13 cellular contexts compared by ENCODE assay signal in the genomic region with DNA sequence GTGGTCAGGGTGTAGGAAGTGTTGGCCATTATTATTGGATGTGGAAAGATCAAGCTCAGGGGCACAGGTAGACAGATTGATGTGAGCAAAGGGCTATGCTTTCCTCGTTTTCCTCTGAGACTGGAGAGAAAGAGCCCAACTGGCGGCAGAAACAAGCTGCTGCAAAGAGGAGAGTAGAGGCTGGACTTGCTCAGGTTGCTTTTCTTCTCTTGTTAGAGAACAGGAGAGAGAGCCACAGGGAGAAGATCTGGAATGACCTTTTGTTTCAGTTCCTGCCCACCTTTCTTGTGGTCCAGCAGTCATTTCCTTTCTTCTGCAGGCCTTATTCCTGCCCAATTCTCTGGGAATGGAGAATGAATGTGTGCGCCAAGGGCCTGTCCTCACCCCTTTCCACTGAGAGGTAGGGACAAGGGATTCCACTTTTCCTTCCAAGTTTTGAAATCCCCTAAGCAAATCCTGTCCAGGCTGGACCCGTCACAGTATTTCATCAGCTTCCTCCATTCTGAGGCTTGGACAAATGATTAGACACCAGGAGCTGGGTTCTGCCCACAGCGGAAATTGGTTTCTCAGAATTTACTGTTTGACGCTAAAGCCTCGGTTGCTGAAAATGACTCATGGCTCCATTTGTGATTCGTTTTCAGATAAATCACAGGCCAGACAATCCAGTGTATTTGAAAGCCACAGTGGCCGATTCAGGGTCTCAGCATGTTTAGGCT. TPM values are rescaled to one million over a fixed set of nuclear protein-coding genes. Genes with fewer than 3 reads are reported as not detected.
A peak's percentile ranks its signal among the peaks of the same experiment; 100 is the strongest.
DNase-seq lines count a peak whose midpoint lies in the region; ATAC-seq and TF ChIP-seq lines count a peak whose summit lies in the region.
"Had no signal": no experiment of that assay in that cellular context is flagged by ENCODE, and none has a peak within 500 bp of the region (broad histone marks: within the 10 kb centered on the region; RNA-seq: fewer than 3 reads in every experiment).

No MANE protein-coding gene starts in this region.

- H3K4me3 Mint-ChIP-seq in activated CD4-positive, alpha-beta memory T cell treated with anti-CD3 and anti-CD28 coated beads, Interleukin-2, amount 10 ng/mL, durations not matched to agents 7 days and 5 days = peak overlapping the region; percentile 64

- peak overlapping the region; percentile 15 to 43 for H3K27ac ChIP-seq in esophagus (ENCODE audit: low read depth in 2 of 2, low read length in 1 of 2)
- no peak overlapping the region for H3K27ac ChIP-seq in testis
- H3K27ac ChIP-seq: BLaER1 had no signal

- DNase-seq in stimulated activated naive CD4-positive, alpha-beta T cell treated with Interleukin-2 at 50 U/mL for 16 hours (lab: John Stamatoyannopoulos, UW) = peak; percentile 55
- no peak for DNase-seq in stimulated activated naive CD4-positive, alpha-beta T cell (lab: John Stamatoyannopoulos, UW)
- DNase-seq in activated CD4-positive, alpha-beta memory T cell treated with anti-CD3 and anti-CD28 coated beads, Interleukin-2, amount 10 ng/mL, durations not matched to agents 7 days and 5 days = peak; percentile 83
- DNase-seq in testis = no peak
- DNase-seq in omental fat pad (ENCODE audit: low spot score) = no peak
- no peak for DNase-seq in HAP-1 (ENCODE audit: low spot score in 2 of 2)
- DNase-seq in HEK293T (ENCODE audit: extremely low spot score) = no peak
- DNase-seq: IMR-90, NCI-H446, posterior cingulate gyrus had no signal

- no peaks in the 10 kb centered on the region for H3K27me3 Mint-ChIP-seq in activated CD4-positive, alpha-beta memory T cell treated with anti-CD3 and anti-CD28 coated beads, Interleukin-2, amount 10 ng/mL, durations not matched to agents 7 days and 5 days

- TF ChIP-seq POLR2A in testis (IDR thresholded peaks at IDR 0.05) = no peak

- intact Hi-C loops in testis (cut with DNase I; ENCODE audit: low total_unique reads) = no loop called here

- peaks cover 15% of the 10 kb centered on the region for H3K9me3 Mint-ChIP-seq in activated CD4-positive, alpha-beta memory T cell treated with anti-CD3 and anti-CD28 coated beads, Interleukin-2, amount 10 ng/mL, durations not matched to agents 7 days and 5 days

- no peak for ATAC-seq in omental fat pad (ENCODE audit: low FRiP score)

- POLR2A ChIA-PET in activated CD4-positive, alpha-beta memory T cell treated with anti-CD3 and anti-CD28 coated beads, Interleukin-2, amount 10 ng/mL, durations not matched to agents 7 days and 5 days (lab: Charles Lee) = interaction anchor here (0.6 to 5.2 kb wide), 16 partner anchors 7 to 925 kb away, joined by 3 to 153 read pairs (median 4); partner anchors contain the start of genes CCDC191, NAA50, QTRT2 and TIGIT
- POLR2A ChIA-PET in HEK293T (lab: Yijun Ruan, JAX) = no interaction called here

- no peaks in the 10 kb centered on the region for H3K27me3 ChIP-seq in esophagus (ENCODE audit: control insufficient read depth in 1 of 2, insufficient read depth in 2 of 2, low read length in 2 of 2)
- H3K27me3 ChIP-seq in testis = no peaks in the 10 kb centered on the region
- no peaks in the 10 kb centered on the region for H3K27me3 ChIP-seq in HAP-1 (ENCODE audit: low read depth)
- H3K27me3 ChIP-seq: BLaER1 had no signal

- no peak for TF ChIP-seq CTCF in testis (IDR thresholded peaks at IDR 0.05)
- TF ChIP-seq CTCF in omental fat pad (IDR thresholded peaks at IDR 0.05) = no peak

- H3K4me3 ChIP-seq in esophagus (ENCODE audit: low read depth in 1 of 2, low read length in 2 of 2) (no peak overlapping the region), testis (no peak overlapping the region), HAP-1 (no peak overlapping the region)
- H3K4me3 ChIP-seq: BLaER1 had no signal

- in situ Hi-C loops in HAP-1 (cut with MboI; ENCODE audit: low sequenced_read_pairs) = no loop called here

- WGBS in esophagus, 2 donors = 73 to 75% methylated on average over 9 of the region's 9 CpGs
- WGBS in testis, 2 donors = 89% methylated on average over 9 of the region's 9 CpGs

- H3K36me3 ChIP-seq in esophagus (ENCODE audit: control insufficient read depth in 2 of 2, insufficient read depth in 2 of 2, low read length in 1 of 2) (no peaks in the 10 kb centered on the region), testis (ENCODE audit: low read depth, missing control alignments) (no peaks in the 10 kb centered on the region), HAP-1 (replicated peaks) (no peaks in the 10 kb centered on the region)
- H3K36me3 ChIP-seq: BLaER1 had no signal

- CTCF ChIA-PET in activated CD4-positive, alpha-beta memory T cell treated with anti-CD3 and anti-CD28 coated beads, Interleukin-2, amount 10 ng/mL, durations not matched to agents 7 days and 5 days (lab: Charles Lee) = interaction anchor here (0.9 to 3.3 kb wide), 10 partner anchors 7 to 197 kb away, joined by 3 to 41 read pairs (median 4); no protein-coding TSS in a partner anchor
- CTCF ChIA-PET in HEK293T (lab: Yijun Ruan, JAX) = interaction anchor here (0.6 kb wide), 1 partner anchor 66 kb away, joined by 3 read pairs; no protein-coding TSS in a partner anchor

- peak overlapping the region; percentile 99 for H3K27ac Mint-ChIP-seq in activated CD4-positive, alpha-beta memory T cell treated with anti-CD3 and anti-CD28 coated beads, Interleukin-2, amount 10 ng/mL, durations not matched to agents 7 days and 5 days

- no peaks in the 10 kb centered on the region for H3K4me1 ChIP-seq in esophagus (ENCODE audit: control insufficient read depth in 2 of 2, insufficient read depth in 2 of 2, low read length in 1 of 2)
- no peaks in the 10 kb centered on the region for H3K4me1 ChIP-seq in testis
- H3K4me1 ChIP-seq in HAP-1 = no peaks in the 10 kb centered on the region

- H3K36me3 Mint-ChIP-seq in activated CD4-positive, alpha-beta memory T cell treated with anti-CD3 and anti-CD28 coated beads, Interleukin-2, amount 10 ng/mL, durations not matched to agents 7 days and 5 days (ENCODE audit: low read depth) = peaks cover 45% of the 10 kb centered on the region

- peaks cover 4 to 6% of the 10 kb centered on the region in 2 donors for H3K9me3 ChIP-seq in esophagus (ENCODE audit: control insufficient read depth in 2 of 2, insufficient read depth in 1 of 2, low read depth in 1 of 2, low read length in 1 of 2)
- H3K9me3 ChIP-seq in testis = no peaks in the 10 kb centered on the region
- peaks cover 5% of the 10 kb centered on the region; the same call in 1 of the 2 replicates for H3K9me3 ChIP-seq in HAP-1

- H3K4me1 Mint-ChIP-seq in activated CD4-positive, alpha-beta memory T cell treated with anti-CD3 and anti-CD28 coated beads, Interleukin-2, amount 10 ng/mL, durations not matched to agents 7 days and 5 days = peaks cover 78% of the 10 kb centered on the region

TF ChIP-seq in HEK293T, 16 proteins besides CTCF, POLR2A, EP300 and RAD21:
- TF ChIP-seq HDGF (IDR thresholded peaks at IDR 0.05; ENCODE audit: borderline replicate concordance) (no peak), FOXK2 (IDR thresholded peaks at IDR 0.05) (no peak), ZNF384 (IDR thresholded peaks at IDR 0.05) (no peak), ELF4 (IDR thresholded peaks at IDR 0.05) (no peak), L3MBTL2 (conservative IDR thresholded peaks at IDR 0.05) (no peak), SP1 (IDR thresholded peaks at IDR 0.05) (no peak), BHLHE40 (IDR thresholded peaks at IDR 0.05; ENCODE audit: borderline replicate concordance) (no peak), LEF1 (IDR thresholded peaks at IDR 0.05; ENCODE audit: borderline replicate concordance) (no peak), FOXM1 (IDR thresholded peaks at IDR 0.05; ENCODE audit: borderline replicate concordance) (no peak), CTBP1 (IDR thresholded peaks at IDR 0.05; ENCODE audit: borderline replicate concordance) (no peak), FOXA1 (IDR thresholded peaks at IDR 0.05) (no peak), SUZ12 (IDR thresholded peaks at IDR 0.05) (no peak)
- TF ChIP-seq, protein P1, sequence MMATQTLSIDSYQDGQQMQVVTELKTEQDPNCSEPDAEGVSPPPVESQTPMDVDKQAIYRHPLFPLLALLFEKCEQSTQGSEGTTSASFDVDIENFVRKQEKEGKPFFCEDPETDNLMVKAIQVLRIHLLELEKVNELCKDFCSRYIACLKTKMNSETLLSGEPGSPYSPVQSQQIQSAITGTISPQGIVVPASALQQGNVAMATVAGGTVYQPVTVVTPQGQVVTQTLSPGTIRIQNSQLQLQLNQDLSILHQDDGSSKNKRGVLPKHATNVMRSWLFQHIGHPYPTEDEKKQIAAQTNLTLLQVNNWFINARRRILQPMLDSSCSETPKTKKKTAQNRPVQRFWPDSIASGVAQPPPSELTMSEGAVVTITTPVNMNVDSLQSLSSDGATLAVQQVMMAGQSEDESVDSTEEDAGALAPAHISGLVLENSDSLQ (IDR thresholded peaks at IDR 0.05) = no peak

RNA-seq across cellular contexts. Expression of gene ZNF80, which starts 16.1 kb away (rescaled TPM):
- under 1 TPM; 0.28 to 0.35 TPM for total RNA-seq in activated CD4-positive, alpha-beta memory T cell treated with anti-CD3 and anti-CD28 coated beads, Interleukin-2, amount 10 ng/mL, durations not matched to agents 7 days and 5 days
- polyA plus RNA-seq in esophagus (under 1 TPM in 1 of 2 donors, not detected in 1; 0.05 TPM), testis (ENCODE audit: insufficient read depth, low read depth, low replicate concordance) (not detected)
- total RNA-seq in testis (under 1 TPM; 0.47 to 0.74 TPM), omental fat pad (under 1 TPM in 2 of 4 donors, not detected in 2; 0.19 to 0.24 TPM)
- total RNA-seq: IMR-90 had no signal
- polyA plus RNA-seq: IMR-90, keratinocyte had no signal

RNA-seq across cellular contexts. Expression of gene DRD3, which starts 42.5 kb away (rescaled TPM):
- total RNA-seq in activated CD4-positive, alpha-beta memory T cell treated with anti-CD3 and anti-CD28 coated beads, Interleukin-2, amount 10 ng/mL, durations not matched to agents 7 days and 5 days = not detected
- polyA plus RNA-seq in esophagus (not detected), testis (ENCODE audit: insufficient read depth, low read depth, low replicate concordance) (0.94 TPM)
- total RNA-seq in testis (under 1 TPM; 0.37 to 0.39 TPM), omental fat pad (not detected)
- total RNA-seq: IMR-90 had no signal
- polyA plus RNA-seq: IMR-90, keratinocyte had no signal

Comparison
In these comparisons a context has a peak if more than half of its experiments do, and no peak if none do; other contexts are left out.
1. DNase-seq: peak in stimulated activated naive CD4-positive, alpha-beta T cell treated with Interleukin-2 at 50 U/mL for 16 hours (single experiment) and activated CD4-positive, alpha-beta memory T cell treated with anti-CD3 and anti-CD28 coated beads, Interleukin-2, amount 10 ng/mL, durations not matched to agents 7 days and 5 days (single experiment); none in stimulated activated naive CD4-positive, alpha-beta T cell (0 of 6), testis (single experiment), omental fat pad (single experiment), HAP-1 (0 of 2) and HEK293T (single experiment).
2. H3K27ac ChIP-seq: peak in esophagus (2 of 2); none in testis (0 of 2).